ENCODE assay signal across 8 cellular contexts in the genomic region with DNA sequence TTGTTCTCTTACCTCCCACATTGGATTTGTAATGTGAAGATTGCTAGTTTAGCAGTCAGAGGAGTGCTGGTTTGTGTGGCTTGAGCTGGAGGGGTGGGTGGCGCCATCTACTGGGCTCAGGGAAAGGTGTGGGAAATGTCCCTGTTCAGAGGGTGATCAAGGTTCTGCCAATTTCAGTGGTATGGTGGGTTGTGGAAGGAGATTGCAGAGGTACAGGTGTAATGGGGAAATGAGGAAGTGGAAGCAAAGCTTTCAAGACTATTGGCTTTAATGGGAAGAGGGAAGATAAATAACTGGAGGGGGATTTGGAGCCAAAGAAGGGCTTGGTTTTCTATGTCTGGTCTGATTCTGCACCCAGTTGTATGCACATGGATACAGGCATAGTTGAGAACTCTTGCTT.
DNase-seq lines count a peak whose midpoint lies in the region; ATAC-seq, FAIRE-seq and TF ChIP-seq lines count a peak whose summit lies in the region.

No MANE protein-coding gene starts in this region.

- H3K27me3 Mint-ChIP-seq in T-helper 2 cell treated with Interferon-gamma antibody and Interleukin-4, amounts not matched to agents 5 μg/mL and 100 μg/mL, for 36 hours (ENCODE audit: low read depth): peaks cover 17% of the 10 kb centered on the region

- no peaks in the 10 kb centered on the region for H3K4me1 Mint-ChIP-seq in T-helper 2 cell treated with Interferon-gamma antibody and Interleukin-4, amounts not matched to agents 5 μg/mL and 100 μg/mL, for 36 hours (ENCODE audit: low read depth)

- TF ChIP-seq POLR2A in NB4 (IDR thresholded peaks at IDR 0.05; ENCODE audit: extremely low read depth, insufficient read length): no peak

- H3K27ac Mint-ChIP-seq in T-helper 2 cell treated with Interferon-gamma antibody and Interleukin-4, amounts not matched to agents 5 μg/mL and 100 μg/mL, for 36 hours: no peak overlapping the region

- H3K4me3 ChIP-seq in DND-41 (ENCODE audit: low read depth in 1 of 2, low read length in 2 of 2): no peak overlapping the region
- no peak overlapping the region for H3K4me3 ChIP-seq in NB4 (ENCODE audit: low read depth, low read length)
- H3K4me3 ChIP-seq in bronchial epithelial cell (ENCODE audit: low read depth, low read length): no peak overlapping the region

- DNase-seq in DND-41 (peak; percentile 51), NB4 (ENCODE audit: low read depth) (peak; percentile 63), bronchial epithelial cell (ENCODE audit: low read depth) (peak; percentile 52), kidney tubule cell (ENCODE audit: low spot score) (peak; percentile 61)
- DNase-seq in T-helper 2 cell treated with Interferon-gamma antibody and Interleukin-4, amounts not matched to agents 5 μg/mL and 100 μg/mL, for 36 hours (ENCODE audit: low spot score): peak; percentile 10
- peak; percentile 18 to 41 (median 21) for DNase-seq in stimulated activated CD4-positive, alpha-beta T cell treated with anti-CD3 and anti-CD28 coated beads, TNF-alpha, amount 100 ng/mL, for 48 hours (ENCODE audit: low read depth in 3 of 3)

- H2AFZ ChIP-seq in DND-41 (ENCODE audit: low read depth, low read length): no peak overlapping the region

- H3K27me3 ChIP-seq in DND-41 (ENCODE audit: insufficient read depth, low read length, poor library complexity): peaks cover 4% of the 10 kb centered on the region
- no peaks in the 10 kb centered on the region for H3K27me3 ChIP-seq in bronchial epithelial cell (ENCODE audit: control insufficient read depth, insufficient read depth, low read length)

- FAIRE-seq in bronchial epithelial cell (lab: Jason Lieb, UNC): no peak

- H3K4me1 ChIP-seq in DND-41 (ENCODE audit: insufficient read depth, low read length): no peaks in the 10 kb centered on the region

- peak; percentile 84 for ATAC-seq in DND-41 (ENCODE audit: insufficient read depth, low read depth)
- peak; percentile 75 for ATAC-seq in GM21786 (IDR thresholded peaks at IDR 0.05; ENCODE audit: unreplicated experiment)
- no peak for ATAC-seq in HG02763 (IDR thresholded peaks at IDR 0.05; ENCODE audit: unreplicated experiment)

- TF ChIP-seq CTCF in DND-41 (IDR thresholded peaks at IDR 0.05; ENCODE audit: borderline replicate concordance, extremely low read depth, low read length, poor library complexity, severe bottlenecking) (peak; percentile 83), NB4 (IDR thresholded peaks at IDR 0.05; ENCODE audit: low read depth, low read length) (peak; percentile 94), bronchial epithelial cell (IDR thresholded peaks at IDR 0.05; ENCODE audit: insufficient read depth, low read length, severe bottlenecking) (peak; percentile 79)

- H3K9ac ChIP-seq in DND-41 (ENCODE audit: low read depth, low read length): no peak overlapping the region

- H3K36me3 ChIP-seq in DND-41 (ENCODE audit: insufficient read depth, low read length) (no peaks in the 10 kb centered on the region), bronchial epithelial cell (ENCODE audit: control insufficient read depth, insufficient read depth, low read length) (peaks cover 39% of the 10 kb centered on the region)

- no peak overlapping the region for H3K4me3 Mint-ChIP-seq in T-helper 2 cell treated with Interferon-gamma antibody and Interleukin-4, amounts not matched to agents 5 μg/mL and 100 μg/mL, for 36 hours

- no peak overlapping the region for H3K27ac ChIP-seq in DND-41 (ENCODE audit: low read length)

- H3K79me2 ChIP-seq in DND-41 (ENCODE audit: insufficient read depth, low read length): no peaks in the 10 kb centered on the region

- no peak overlapping the region for H3K4me2 ChIP-seq in DND-41 (ENCODE audit: insufficient read depth, low read length)

- H3K36me3 Mint-ChIP-seq in T-helper 2 cell treated with Interferon-gamma antibody and Interleukin-4, amounts not matched to agents 5 μg/mL and 100 μg/mL, for 36 hours (ENCODE audit: low read depth): no peaks in the 10 kb centered on the region

- H3K9me3 Mint-ChIP-seq in T-helper 2 cell treated with Interferon-gamma antibody and Interleukin-4, amounts not matched to agents 5 μg/mL and 100 μg/mL, for 36 hours: no peaks in the 10 kb centered on the region

- no peaks in the 10 kb centered on the region for H4K20me1 ChIP-seq in DND-41 (ENCODE audit: insufficient read depth, low read length)

- no peaks in the 10 kb centered on the region for H3K9me3 ChIP-seq in DND-41 (ENCODE audit: insufficient read depth, low read length, severe bottlenecking)

Comparison
In these comparisons a context has a peak if more than half of its experiments do, and no peak if none do; other contexts are left out.
1. DNase-seq: peak in every context shown above with its lines; median percentile 63 in NB4; 61 in kidney tubule cell; 52 in bronchial epithelial cell; 51 in DND-41; 21 in stimulated activated CD4-positive, alpha-beta T cell treated with anti-CD3 and anti-CD28 coated beads, TNF-alpha, amount 100 ng/mL, for 48 hours; 10 in T-helper 2 cell treated with Interferon-gamma antibody and Interleukin-4, amounts not matched to agents 5 μg/mL and 100 μg/mL, for 36 hours.